Comparison of ENCODE assay signal across 12 cellular contexts in genomic region chr19:37914908-37915307, GRCh38. TPM values are rescaled to one million over a fixed set of nuclear protein-coding genes. Genes with fewer than 3 reads are reported as not detected.
A peak's percentile ranks its signal among the peaks of the same experiment; 100 is the strongest.
DNase-seq lines count a peak whose midpoint lies in the region; ATAC-seq lines count a peak whose summit lies in the region.
"Had no signal": no experiment of that assay in that cellular context is flagged by ENCODE, and none has a peak within 500 bp of the region (broad histone marks: within the 10 kb centered on the region; RNA-seq: fewer than 3 reads in every experiment).

No MANE protein-coding gene starts in this region.

- H3K9me3 Mint-ChIP-seq in activated T-cell treated with anti-CD3 and anti-CD28 coated beads, Interleukin-2, amount 50 U/mL, for 72 hours = no peaks in the 10 kb centered on the region
- H3K9me3 Mint-ChIP-seq in stimulated activated effector memory CD8-positive, alpha-beta T cell treated with anti-CD3 and anti-CD28 coated beads, Interleukin-12 subunit alpha, Interleukin-12 subunit beta, amount 100 ng/mL, for 72 hours = no peaks in the 10 kb centered on the region

- no peaks in the 10 kb centered on the region for H3K36me3 Mint-ChIP-seq in activated T-cell treated with anti-CD3 and anti-CD28 coated beads, Interleukin-2, amount 50 U/mL, for 72 hours (ENCODE audit: insufficient read depth in 2 of 2)
- no peaks in the 10 kb centered on the region for H3K36me3 Mint-ChIP-seq in stimulated activated effector memory CD8-positive, alpha-beta T cell treated with anti-CD3 and anti-CD28 coated beads, Interleukin-12 subunit alpha, Interleukin-12 subunit beta, amount 100 ng/mL, for 72 hours

- no peak overlapping the region for H3K4me3 Mint-ChIP-seq in activated T-cell treated with anti-CD3 and anti-CD28 coated beads, Interleukin-2, amount 50 U/mL, for 72 hours
- no peak overlapping the region for H3K4me3 Mint-ChIP-seq in stimulated activated effector memory CD8-positive, alpha-beta T cell treated with anti-CD3 and anti-CD28 coated beads, Interleukin-12 subunit alpha, Interleukin-12 subunit beta, amount 100 ng/mL, for 72 hours

- no peak for ATAC-seq in activated T-cell treated with anti-CD3 and anti-CD28 coated beads, Interleukin-2, amount 50 U/mL, for 72 hours (replicated peaks in 1 of 2)
- peak; percentile 58 for ATAC-seq in HG03196 (IDR thresholded peaks at IDR 0.05; ENCODE audit: unreplicated experiment)
- peak; percentile 13 for ATAC-seq in stimulated activated effector memory CD8-positive, alpha-beta T cell treated with anti-CD3 and anti-CD28 coated beads, Interleukin-12 subunit alpha, Interleukin-12 subunit beta, amount 100 ng/mL, for 72 hours
- no peak for ATAC-seq in HG03439 (IDR thresholded peaks at IDR 0.05; ENCODE audit: unreplicated experiment)
- ATAC-seq in HG02588 (IDR thresholded peaks at IDR 0.05; ENCODE audit: unreplicated experiment) = no peak

- H3K27me3 Mint-ChIP-seq in activated T-cell treated with anti-CD3 and anti-CD28 coated beads, Interleukin-2, amount 50 U/mL, for 72 hours (ENCODE audit: low read depth) = no peaks in the 10 kb centered on the region

- peak overlapping the region; percentile 0 for H3K27ac Mint-ChIP-seq in activated T-cell treated with anti-CD3 and anti-CD28 coated beads, Interleukin-2, amount 50 U/mL, for 72 hours
- H3K27ac Mint-ChIP-seq in stimulated activated effector memory CD8-positive, alpha-beta T cell treated with anti-CD3 and anti-CD28 coated beads, Interleukin-12 subunit alpha, Interleukin-12 subunit beta, amount 100 ng/mL, for 72 hours = peak overlapping the region; percentile 13

- peaks cover 12% of the 10 kb centered on the region for H3K4me1 Mint-ChIP-seq in activated T-cell treated with anti-CD3 and anti-CD28 coated beads, Interleukin-2, amount 50 U/mL, for 72 hours (ENCODE audit: low read depth)
- peaks cover 11% of the 10 kb centered on the region for H3K4me1 Mint-ChIP-seq in stimulated activated effector memory CD8-positive, alpha-beta T cell treated with anti-CD3 and anti-CD28 coated beads, Interleukin-12 subunit alpha, Interleukin-12 subunit beta, amount 100 ng/mL, for 72 hours

- DNase-seq in activated T-cell treated with anti-CD3 and anti-CD28 coated beads, Interleukin-2, amount 50 U/mL, for 72 hours = no peak
- no peak for DNase-seq in activated T-cell treated with anti-CD3 and anti-CD28 coated beads, Interleukin-2, amount 50 U/mL, for 1 hour
- DNase-seq in SKM-1 treated with dmso at 0.1 percent for 144 hours (lab: John Stamatoyannopoulos, UW; ENCODE audit: unreplicated experiment) (peak; percentile 40), T-helper 1 cell (no peak)
- no peak for DNase-seq in stimulated activated effector memory CD8-positive, alpha-beta T cell treated with anti-CD3 and anti-CD28 coated beads, Interleukin-12 subunit alpha, Interleukin-12 subunit beta, amount 100 ng/mL, for 72 hours (ENCODE audit: low spot score in 2 of 2)
- DNase-seq: anterior cingulate cortex, kidney glomerular epithelial cell had no signal

RNA-seq across cellular contexts. Expression of gene SIPA1L3, which starts 7.9 kb away (rescaled TPM):
- 10 to 100 TPM; 12.8 TPM for total RNA-seq in activated T-cell treated with anti-CD3 and anti-CD28 coated beads, Interleukin-2, amount 50 U/mL, for 72 hours

RNA-seq across cellular contexts. Expression of gene WDR87, which starts 8.5 kb away (rescaled TPM):
- total RNA-seq in activated T-cell treated with anti-CD3 and anti-CD28 coated beads, Interleukin-2, amount 50 U/mL, for 72 hours = not detected
- total RNA-seq: epithelial cell of proximal tubule, posterior vena cava had no signal

Comparison
In these comparisons a context has a peak if more than half of its experiments do, and no peak if none do; other contexts are left out.
1. ATAC-seq: peak in HG03196 (single experiment) and stimulated activated effector memory CD8-positive, alpha-beta T cell treated with anti-CD3 and anti-CD28 coated beads, Interleukin-12 subunit alpha, Interleukin-12 subunit beta, amount 100 ng/mL, for 72 hours (single experiment); none in activated T-cell treated with anti-CD3 and anti-CD28 coated beads, Interleukin-2, amount 50 U/mL, for 72 hours (0 of 2), HG03439 (single experiment) and HG02588 (single experiment).